Comparison of ENCODE assay signal across 1 cellular context in the genomic region with DNA sequence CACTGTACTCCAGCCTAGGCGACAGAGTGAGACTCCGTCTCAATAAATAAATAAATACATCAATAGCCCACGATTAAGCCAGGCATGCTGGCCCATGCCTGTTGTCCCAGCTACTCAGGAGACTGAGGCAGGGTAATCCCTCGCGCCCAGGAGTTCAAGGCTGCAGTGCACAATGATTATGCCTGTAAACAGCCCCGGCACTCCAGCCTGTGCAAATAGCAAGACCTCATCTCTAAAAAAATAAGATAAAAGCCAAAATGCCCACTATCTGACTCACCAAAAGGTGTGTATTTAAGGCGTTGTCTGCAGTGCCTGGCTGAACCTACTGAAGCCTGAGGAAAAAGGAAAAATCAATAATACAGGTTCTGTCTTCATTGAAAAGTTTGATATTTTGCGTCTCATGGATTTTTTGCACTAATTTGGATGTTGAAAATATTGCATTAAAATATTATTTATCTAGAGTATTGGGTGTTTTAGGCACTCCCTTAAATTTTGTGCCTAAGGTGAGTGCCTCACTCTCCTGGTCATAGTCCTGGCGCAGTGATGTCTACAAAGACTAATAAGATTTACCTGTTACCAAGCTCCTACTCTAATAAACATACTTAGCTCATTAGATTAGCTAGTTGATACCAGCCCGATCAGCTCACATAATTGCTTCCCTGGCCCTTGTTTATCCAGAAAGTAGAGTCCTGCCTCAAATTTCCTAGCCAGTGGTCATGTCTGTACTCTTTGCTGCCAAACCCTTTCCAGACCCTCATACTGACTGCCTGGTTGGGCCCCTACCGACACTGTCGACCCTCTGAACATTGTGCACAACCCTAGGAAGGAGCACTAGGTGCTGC.
TF ChIP-seq lines count a peak whose summit lies in the region.

No MANE protein-coding gene starts in this region.

TF ChIP-seq in GM23338, 12 proteins besides CTCF, POLR2A, EP300 and RAD21:
- TF ChIP-seq ZNF331 (CRISPR knock-in tag; IDR thresholded peaks at IDR 0.05; ENCODE audit: low read depth) (no peak), CREB1 (CRISPR knock-in tag; IDR thresholded peaks at IDR 0.05; ENCODE audit: low read depth) (no peak), ZNF114 (CRISPR knock-in tag; IDR thresholded peaks at IDR 0.05) (no peak), NANOG (IDR thresholded peaks at IDR 0.05; ENCODE audit: borderline replicate concordance) (no peak)
- TF ChIP-seq, protein P1, sequence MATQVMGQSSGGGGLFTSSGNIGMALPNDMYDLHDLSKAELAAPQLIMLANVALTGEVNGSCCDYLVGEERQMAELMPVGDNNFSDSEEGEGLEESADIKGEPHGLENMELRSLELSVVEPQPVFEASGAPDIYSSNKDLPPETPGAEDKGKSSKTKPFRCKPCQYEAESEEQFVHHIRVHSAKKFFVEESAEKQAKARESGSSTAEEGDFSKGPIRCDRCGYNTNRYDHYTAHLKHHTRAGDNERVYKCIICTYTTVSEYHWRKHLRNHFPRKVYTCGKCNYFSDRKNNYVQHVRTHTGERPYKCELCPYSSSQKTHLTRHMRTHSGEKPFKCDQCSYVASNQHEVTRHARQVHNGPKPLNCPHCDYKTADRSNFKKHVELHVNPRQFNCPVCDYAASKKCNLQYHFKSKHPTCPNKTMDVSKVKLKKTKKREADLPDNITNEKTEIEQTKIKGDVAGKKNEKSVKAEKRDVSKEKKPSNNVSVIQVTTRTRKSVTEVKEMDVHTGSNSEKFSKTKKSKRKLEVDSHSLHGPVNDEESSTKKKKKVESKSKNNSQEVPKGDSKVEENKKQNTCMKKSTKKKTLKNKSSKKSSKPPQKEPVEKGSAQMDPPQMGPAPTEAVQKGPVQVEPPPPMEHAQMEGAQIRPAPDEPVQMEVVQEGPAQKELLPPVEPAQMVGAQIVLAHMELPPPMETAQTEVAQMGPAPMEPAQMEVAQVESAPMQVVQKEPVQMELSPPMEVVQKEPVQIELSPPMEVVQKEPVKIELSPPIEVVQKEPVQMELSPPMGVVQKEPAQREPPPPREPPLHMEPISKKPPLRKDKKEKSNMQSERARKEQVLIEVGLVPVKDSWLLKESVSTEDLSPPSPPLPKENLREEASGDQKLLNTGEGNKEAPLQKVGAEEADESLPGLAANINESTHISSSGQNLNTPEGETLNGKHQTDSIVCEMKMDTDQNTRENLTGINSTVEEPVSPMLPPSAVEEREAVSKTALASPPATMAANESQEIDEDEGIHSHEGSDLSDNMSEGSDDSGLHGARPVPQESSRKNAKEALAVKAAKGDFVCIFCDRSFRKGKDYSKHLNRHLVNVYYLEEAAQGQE (IDR thresholded peaks at IDR 0.05; ENCODE audit: unreplicated experiment) = no peak
- TF ChIP-seq, protein P2, sequence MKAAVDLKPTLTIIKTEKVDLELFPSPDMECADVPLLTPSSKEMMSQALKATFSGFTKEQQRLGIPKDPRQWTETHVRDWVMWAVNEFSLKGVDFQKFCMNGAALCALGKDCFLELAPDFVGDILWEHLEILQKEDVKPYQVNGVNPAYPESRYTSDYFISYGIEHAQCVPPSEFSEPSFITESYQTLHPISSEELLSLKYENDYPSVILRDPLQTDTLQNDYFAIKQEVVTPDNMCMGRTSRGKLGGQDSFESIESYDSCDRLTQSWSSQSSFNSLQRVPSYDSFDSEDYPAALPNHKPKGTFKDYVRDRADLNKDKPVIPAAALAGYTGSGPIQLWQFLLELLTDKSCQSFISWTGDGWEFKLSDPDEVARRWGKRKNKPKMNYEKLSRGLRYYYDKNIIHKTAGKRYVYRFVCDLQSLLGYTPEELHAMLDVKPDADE (IDR thresholded peaks at IDR 0.05) = no peak
- TF ChIP-seq, protein P3, sequence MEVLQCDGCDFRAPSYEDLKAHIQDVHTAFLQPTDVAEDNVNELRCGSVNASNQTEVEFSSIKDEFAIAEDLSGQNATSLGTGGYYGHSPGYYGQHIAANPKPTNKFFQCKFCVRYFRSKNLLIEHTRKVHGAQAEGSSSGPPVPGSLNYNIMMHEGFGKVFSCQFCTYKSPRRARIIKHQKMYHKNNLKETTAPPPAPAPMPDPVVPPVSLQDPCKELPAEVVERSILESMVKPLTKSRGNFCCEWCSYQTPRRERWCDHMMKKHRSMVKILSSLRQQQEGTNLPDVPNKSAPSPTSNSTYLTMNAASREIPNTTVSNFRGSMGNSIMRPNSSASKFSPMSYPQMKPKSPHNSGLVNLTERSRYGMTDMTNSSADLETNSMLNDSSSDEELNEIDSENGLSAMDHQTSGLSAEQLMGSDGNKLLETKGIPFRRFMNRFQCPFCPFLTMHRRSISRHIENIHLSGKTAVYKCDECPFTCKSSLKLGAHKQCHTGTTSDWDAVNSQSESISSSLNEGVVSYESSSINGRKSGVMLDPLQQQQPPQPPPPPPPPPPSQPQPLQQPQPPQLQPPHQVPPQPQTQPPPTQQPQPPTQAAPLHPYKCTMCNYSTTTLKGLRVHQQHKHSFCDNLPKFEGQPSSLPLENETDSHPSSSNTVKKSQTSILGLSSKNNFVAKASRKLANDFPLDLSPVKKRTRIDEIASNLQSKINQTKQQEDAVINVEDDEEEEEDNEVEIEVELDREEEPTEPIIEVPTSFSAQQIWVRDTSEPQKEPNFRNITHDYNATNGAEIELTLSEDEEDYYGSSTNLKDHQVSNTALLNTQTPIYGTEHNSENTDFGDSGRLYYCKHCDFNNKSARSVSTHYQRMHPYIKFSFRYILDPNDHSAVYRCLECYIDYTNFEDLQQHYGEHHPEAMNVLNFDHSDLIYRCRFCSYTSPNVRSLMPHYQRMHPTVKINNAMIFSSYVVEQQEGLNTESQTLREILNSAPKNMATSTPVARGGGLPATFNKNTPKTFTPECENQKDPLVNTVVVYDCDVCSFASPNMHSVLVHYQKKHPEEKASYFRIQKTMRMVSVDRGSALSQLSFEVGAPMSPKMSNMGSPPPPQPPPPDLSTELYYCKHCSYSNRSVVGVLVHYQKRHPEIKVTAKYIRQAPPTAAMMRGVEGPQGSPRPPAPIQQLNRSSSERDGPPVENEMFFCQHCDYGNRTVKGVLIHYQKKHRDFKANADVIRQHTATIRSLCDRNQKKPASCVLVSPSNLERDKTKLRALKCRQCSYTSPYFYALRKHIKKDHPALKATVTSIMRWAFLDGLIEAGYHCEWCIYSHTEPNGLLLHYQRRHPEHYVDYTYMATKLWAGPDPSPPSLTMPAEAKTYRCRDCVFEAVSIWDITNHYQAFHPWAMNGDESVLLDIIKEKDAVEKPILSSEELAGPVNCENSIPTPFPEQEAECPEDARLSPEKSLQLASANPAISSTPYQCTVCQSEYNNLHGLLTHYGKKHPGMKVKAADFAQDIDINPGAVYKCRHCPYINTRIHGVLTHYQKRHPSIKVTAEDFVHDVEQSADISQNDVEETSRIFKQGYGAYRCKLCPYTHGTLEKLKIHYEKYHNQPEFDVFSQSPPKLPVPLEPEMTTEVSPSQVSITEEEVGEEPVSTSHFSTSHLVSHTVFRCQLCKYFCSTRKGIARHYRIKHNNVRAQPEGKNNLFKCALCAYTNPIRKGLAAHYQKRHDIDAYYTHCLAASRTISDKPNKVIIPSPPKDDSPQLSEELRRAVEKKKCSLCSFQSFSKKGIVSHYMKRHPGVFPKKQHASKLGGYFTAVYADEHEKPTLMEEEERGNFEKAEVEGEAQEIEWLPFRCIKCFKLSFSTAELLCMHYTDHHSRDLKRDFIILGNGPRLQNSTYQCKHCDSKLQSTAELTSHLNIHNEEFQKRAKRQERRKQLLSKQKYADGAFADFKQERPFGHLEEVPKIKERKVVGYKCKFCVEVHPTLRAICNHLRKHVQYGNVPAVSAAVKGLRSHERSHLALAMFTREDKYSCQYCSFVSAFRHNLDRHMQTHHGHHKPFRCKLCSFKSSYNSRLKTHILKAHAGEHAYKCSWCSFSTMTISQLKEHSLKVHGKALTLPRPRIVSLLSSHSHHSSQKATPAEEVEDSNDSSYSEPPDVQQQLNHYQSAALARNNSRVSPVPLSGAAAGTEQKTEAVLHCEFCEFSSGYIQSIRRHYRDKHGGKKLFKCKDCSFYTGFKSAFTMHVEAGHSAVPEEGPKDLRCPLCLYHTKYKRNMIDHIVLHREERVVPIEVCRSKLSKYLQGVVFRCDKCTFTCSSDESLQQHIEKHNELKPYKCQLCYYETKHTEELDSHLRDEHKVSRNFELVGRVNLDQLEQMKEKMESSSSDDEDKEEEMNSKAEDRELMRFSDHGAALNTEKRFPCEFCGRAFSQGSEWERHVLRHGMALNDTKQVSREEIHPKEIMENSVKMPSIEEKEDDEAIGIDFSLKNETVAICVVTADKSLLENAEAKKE (CRISPR knock-in tag; IDR thresholded peaks at IDR 0.05) = no peak
TF ChIP-seq in GM23338: peak in this region for 0.
